Comparison of ENCODE assay signal across 8 cellular contexts in the genomic region with DNA sequence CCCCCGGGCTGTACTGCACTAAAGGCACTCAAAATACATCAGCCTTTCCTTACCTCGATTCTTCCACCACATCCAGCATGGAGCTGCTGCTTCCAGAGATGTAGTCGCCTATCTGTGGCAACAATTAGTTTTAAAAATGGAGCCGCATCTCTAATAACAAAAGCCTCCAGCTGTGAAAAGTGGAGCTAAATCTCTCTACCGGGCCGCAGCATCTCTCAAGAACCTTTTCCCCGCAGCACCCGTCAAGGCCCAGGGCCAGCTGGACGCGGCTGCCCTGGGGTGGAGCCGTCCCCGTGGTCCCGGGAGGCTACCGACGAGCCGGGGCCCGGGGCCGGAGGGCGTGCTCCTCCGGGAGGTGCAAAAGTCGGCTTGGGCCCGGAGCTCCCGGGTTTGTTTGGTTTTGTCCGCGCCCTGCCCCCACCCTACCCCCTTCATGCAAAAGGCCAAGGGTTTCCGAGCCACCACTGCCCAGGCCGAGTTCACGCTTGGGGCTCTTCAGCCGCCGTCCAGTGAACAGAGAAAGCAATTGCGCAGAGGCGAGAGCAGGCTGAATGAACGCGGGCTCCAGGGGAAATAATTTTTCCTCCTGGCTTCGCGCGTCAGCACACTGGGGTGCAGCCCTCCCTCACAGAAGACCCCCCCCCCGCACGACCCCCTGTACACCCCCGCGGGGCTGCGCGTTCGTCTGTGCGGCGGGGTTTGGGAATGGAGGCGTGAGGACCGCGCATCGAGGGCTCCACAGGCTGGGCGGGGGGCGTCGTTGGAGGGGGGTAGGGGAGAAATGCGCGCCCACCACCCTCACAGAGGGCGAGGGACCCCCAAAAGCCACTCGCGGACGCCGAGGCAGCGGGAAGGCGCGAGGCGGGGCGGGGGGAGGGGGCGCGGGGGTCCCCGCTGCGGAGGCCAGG. TPM values are rescaled to one million over a fixed set of nuclear protein-coding genes. Genes with fewer than 3 reads are reported as not detected.
DNase-seq lines count a peak whose midpoint lies in the region; ATAC-seq and TF ChIP-seq lines count a peak whose summit lies in the region.

No MANE protein-coding gene starts in this region.

- DNase-seq in GM10266 (ENCODE audit: extremely low spot score) = peak; percentile 34
- DNase-seq in Peyer's patch = no peak
- DNase-seq in left cardiac atrium = peak; percentile 25
- no peak for DNase-seq in sigmoid colon
- DNase-seq in NCI-H446 treated with DMSO at 0.1 percent for 48 hours (lab: John Stamatoyannopoulos, UW) = no peak
- DNase-seq in NCI-H2196 (lab: John Stamatoyannopoulos, UW; ENCODE audit: unreplicated experiment) = no peak

- H3K9me3 ChIP-seq in Peyer's patch = no peaks in the 10 kb centered on the region
- no peaks in the 10 kb centered on the region for H3K9me3 ChIP-seq in sigmoid colon

- H3K4me1 ChIP-seq in Peyer's patch (peaks cover 0 to 20% (median 5%) of the 10 kb centered on the region in 4 donors), sigmoid colon (peaks cover 0 to 24% (median 23%) of the 10 kb centered on the region in 4 donors)

- H3K27me3 ChIP-seq in Peyer's patch (no peaks in the 10 kb centered on the region), sigmoid colon (peaks cover 15 to 43% (median 34%) of the 10 kb centered on the region in 3 donors)

- intact Hi-C loops in left cardiac atrium (cut with DNase I) (loop anchor here in 1 of 2 donors (5.0 to 10.0 kb wide), 2 partner anchors 123 to 211 kb away; no protein-coding TSS in a partner anchor), sigmoid colon (cut with DNase I) (no loop called here)

- H3K27ac ChIP-seq in Peyer's patch (no peak overlapping the region), sigmoid colon (peak overlapping the region in 2 of 4 donors; percentile 27 to 77)

- peak overlapping the region; percentile 23 to 75 (median 50) for H3K4me3 ChIP-seq in Peyer's patch
- peak overlapping the region; percentile 26 to 66 (median 52) for H3K4me3 ChIP-seq in sigmoid colon

- 3 to 4% methylated on average over 69 of the region's 69 CpGs for WGBS in sigmoid colon, 2 donors

- no peaks in the 10 kb centered on the region for H3K36me3 ChIP-seq in Peyer's patch
- no peaks in the 10 kb centered on the region for H3K36me3 ChIP-seq in sigmoid colon

- TF ChIP-seq POLR2A in Peyer's patch (IDR thresholded peaks at IDR 0.05) (no peak), sigmoid colon (IDR thresholded peaks at IDR 0.05) (no peak)

- TF ChIP-seq CTCF in GM10266 (IDR thresholded peaks at IDR 0.05; ENCODE audit: control insufficient read depth, insufficient read depth, low read depth, missing control alignments) (no peak), Peyer's patch (IDR thresholded peaks at IDR 0.05) (no peak), sigmoid colon (IDR thresholded peaks at IDR 0.05) (no peak)

- peak; percentile 42 to 65 for ATAC-seq in left cardiac atrium
- ATAC-seq in HG03095 (IDR thresholded peaks at IDR 0.05; ENCODE audit: unreplicated experiment) = no peak
- ATAC-seq in GM19397 (IDR thresholded peaks at IDR 0.05; ENCODE audit: unreplicated experiment) = no peak

- no peak for TF ChIP-seq EP300 in sigmoid colon (IDR thresholded peaks at IDR 0.05)

RNA-seq across cellular contexts. Expression of a gene that starts 0.6 kb away (rescaled TPM):
- total RNA-seq in Peyer's patch (1 to 10 TPM in 3 of 4 donors, under 1 TPM in 1; 0.53 to 3.3 (median 2.8) TPM), left cardiac atrium (10 to 100 TPM; 12.0 to 19.7 TPM), sigmoid colon (10 to 100 TPM in 1 of 4 donors, 1 to 10 TPM in 3; 2.1 to 12.1 (median 5.7) TPM)
- under 1 TPM in 1 of 3 donors, not detected in 2; 0.23 TPM for polyA plus RNA-seq in sigmoid colon

Comparison
In these comparisons a context has a peak if more than half of its experiments do, and no peak if none do; other contexts are left out.
1. DNase-seq: peak in GM10266 (single experiment) and left cardiac atrium (single experiment); none in Peyer's patch (0 of 3), sigmoid colon (single experiment), NCI-H446 treated with DMSO at 0.1 percent for 48 hours (single experiment) and NCI-H2196 (single experiment).
2. ATAC-seq: peak in left cardiac atrium (2 of 2); none in HG03095 (single experiment) and GM19397 (single experiment).